Comparison of ENCODE assay signal across 8 cellular contexts in the genomic region with DNA sequence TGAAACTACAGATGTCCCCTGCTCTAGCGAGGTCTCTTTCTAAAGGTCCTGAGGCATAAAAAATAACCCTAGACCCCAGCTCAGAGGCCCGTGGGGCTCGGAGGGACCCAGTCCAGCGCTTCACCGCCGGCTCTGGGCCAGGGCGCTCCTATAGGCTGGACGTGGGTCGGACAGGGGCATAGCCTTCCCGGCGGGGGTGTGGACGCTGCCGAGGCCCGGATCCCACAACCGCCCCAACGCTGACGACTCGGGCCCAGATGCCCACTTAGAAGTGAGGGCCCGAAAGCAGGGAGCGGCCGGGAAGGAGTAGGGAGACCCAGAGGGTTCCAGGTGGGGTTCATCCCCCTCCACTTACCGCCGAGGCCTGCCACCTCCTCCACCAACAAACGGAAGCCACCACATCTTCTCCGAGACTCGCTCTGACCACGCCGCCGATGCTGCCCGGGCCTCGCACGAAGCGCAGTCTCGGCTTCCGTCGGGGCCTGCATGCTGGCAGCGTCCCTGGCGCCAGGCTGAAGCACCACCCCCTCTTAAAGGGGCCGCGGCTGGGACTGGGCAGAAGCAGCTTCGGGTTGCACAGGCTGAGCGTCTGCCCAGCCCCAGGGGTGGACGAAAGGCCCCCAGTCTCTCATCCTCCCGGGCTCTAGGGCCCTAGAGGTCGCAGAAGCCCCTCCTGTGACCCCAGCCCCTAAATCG.
A peak's percentile ranks its signal among the peaks of the same experiment; 100 is the strongest.
DNase-seq lines count a peak whose midpoint lies in the region; ATAC-seq and TF ChIP-seq lines count a peak whose summit lies in the region.
"Not testable (repeated sequence)": the region's sequence is repeated elsewhere in the genome, so short reads cannot be mapped to it uniquely, and the experiment has no call there.

No MANE protein-coding gene starts in this region.

- not testable (repeated sequence) for TF ChIP-seq CTCF in RWPE2 (IDR thresholded peaks at IDR 0.05; ENCODE audit: poor library complexity, severe bottlenecking); lower lobe of right lung (IDR thresholded peaks at IDR 0.05); spleen (IDR thresholded peaks at IDR 0.05 in 8 of 11, conservative IDR thresholded peaks at IDR 0.05 in 3 of 11)

- H3K36me3 ChIP-seq in RWPE2 (ENCODE audit: low read depth); lower lobe of right lung; spleen: not testable (repeated sequence)

- not testable (repeated sequence) for H3K27me3 ChIP-seq in RWPE2 (ENCODE audit: insufficient read depth, poor library complexity, severe bottlenecking); lower lobe of right lung (ENCODE audit: low read depth); spleen (replicated peaks in 1 of 7)

- 75 to 78% (median 76%) methylated on average over 23 to 27 of the region's 46 CpGs for WGBS in spleen, 5 donors

- not testable (repeated sequence) for H3K9me3 ChIP-seq in RWPE2 (ENCODE audit: severe bottlenecking)
- H3K9me3 ChIP-seq in lower lobe of right lung (peaks cover 23% of the 10 kb centered on the region), spleen (peaks cover 9 to 86% (median 77%) of the 10 kb centered on the region in 8 donors)

- ATAC-seq in GM19043 (IDR thresholded peaks at IDR 0.05; ENCODE audit: low read depth, unreplicated experiment), result peak; percentile 50
- ATAC-seq in HG03432 (IDR thresholded peaks at IDR 0.05; ENCODE audit: unreplicated experiment), result peak; percentile 32
- ATAC-seq in RWPE2 (ENCODE audit: low read depth), result peak; percentile 78
- peak; percentile 73 to 78 for ATAC-seq in activated T-cell treated with anti-CD3 and anti-CD28 coated beads, Interleukin-2, amount 50 U/mL, for 72 hours (replicated peaks in 1 of 2)
- peak; percentile 50 for ATAC-seq in Right ventricle myocardium superior (ENCODE audit: poor library complexity)
- ATAC-seq in lower lobe of right lung, result peak; percentile 23 to 25

- not testable (repeated sequence) for H3K4me3 ChIP-seq in RWPE2 (ENCODE audit: severe bottlenecking); lower lobe of right lung; spleen

- H3K27ac ChIP-seq in RWPE2 (ENCODE audit: poor library complexity, severe bottlenecking); lower lobe of right lung; spleen: not testable (repeated sequence)

- H3K27ac Mint-ChIP-seq in activated T-cell treated with anti-CD3 and anti-CD28 coated beads, Interleukin-2, amount 50 U/mL, for 72 hours, result not testable (repeated sequence)

- DNase-seq in A172 (ENCODE audit: low spot score), result peak; percentile 49
- not testable (repeated sequence) for DNase-seq in RWPE2 (ENCODE audit: low spot score); activated T-cell treated with anti-CD3 and anti-CD28 coated beads, Interleukin-2, amount 50 U/mL, for 72 hours
- peak; percentile 47 for DNase-seq in Right ventricle myocardium superior
- peak; percentile 58 for DNase-seq in lower lobe of right lung
- DNase-seq in spleen, result peak; percentile 80

- not testable (repeated sequence) for TF ChIP-seq POLR2A in spleen (IDR thresholded peaks at IDR 0.05)

- not testable (repeated sequence) for H3K4me1 ChIP-seq in RWPE2 (ENCODE audit: insufficient read depth, poor library complexity, severe bottlenecking); lower lobe of right lung; spleen

- not testable (repeated sequence) for H3K4me1 Mint-ChIP-seq in activated T-cell treated with anti-CD3 and anti-CD28 coated beads, Interleukin-2, amount 50 U/mL, for 72 hours (ENCODE audit: low read depth)

- intact Hi-C loops in Right ventricle myocardium superior (cut with DNase I); lower lobe of right lung (cut with DNase I); spleen (cut with DNase I; ENCODE audit: low total_unique reads): not testable (repeated sequence)

- H3K4me3 Mint-ChIP-seq in activated T-cell treated with anti-CD3 and anti-CD28 coated beads, Interleukin-2, amount 50 U/mL, for 72 hours, result not testable (repeated sequence)

- peaks cover 20% of the 10 kb centered on the region in 2 donors for H3K36me3 Mint-ChIP-seq in activated T-cell treated with anti-CD3 and anti-CD28 coated beads, Interleukin-2, amount 50 U/mL, for 72 hours (ENCODE audit: insufficient read depth in 2 of 2)

- H3K9me3 Mint-ChIP-seq in activated T-cell treated with anti-CD3 and anti-CD28 coated beads, Interleukin-2, amount 50 U/mL, for 72 hours, result peaks cover 29 to 30% of the 10 kb centered on the region in 2 donors

- not testable (repeated sequence) for H3K27me3 Mint-ChIP-seq in activated T-cell treated with anti-CD3 and anti-CD28 coated beads, Interleukin-2, amount 50 U/mL, for 72 hours (ENCODE audit: low read depth)

Comparison
In these comparisons a context has a peak if more than half of its experiments do, and no peak if none do; other contexts are left out.
1. ATAC-seq: peak in every context shown above with its lines; median percentile 78 in RWPE2; 76 in activated T-cell treated with anti-CD3 and anti-CD28 coated beads, Interleukin-2, amount 50 U/mL, for 72 hours; 50 in GM19043; 50 in Right ventricle myocardium superior; 32 in HG03432; 24 in lower lobe of right lung.